Comparison of ENCODE assay signal across 22 cellular contexts in the genomic region with DNA sequence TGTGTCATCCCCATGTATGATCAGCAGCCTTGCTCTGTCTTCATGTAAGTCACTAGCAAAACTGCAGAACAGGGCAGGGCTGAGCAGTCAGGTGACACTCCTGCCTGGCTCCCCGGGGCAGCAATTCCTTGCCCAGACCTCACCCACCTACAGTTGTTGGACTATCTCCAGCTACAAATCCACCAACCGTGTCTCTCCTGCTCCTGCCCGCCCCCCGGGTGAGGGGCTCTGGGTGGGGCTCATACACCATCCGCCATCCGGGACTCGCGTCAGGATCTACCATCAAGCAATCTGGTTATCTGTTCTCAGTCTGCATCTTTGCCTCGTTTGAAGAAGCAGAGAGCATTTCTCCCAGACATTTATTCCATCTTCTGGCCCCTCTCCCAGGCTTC. TPM values are rescaled to one million over a fixed set of nuclear protein-coding genes. Genes with fewer than 3 reads are reported as not detected.
DNase-seq lines count a peak whose midpoint lies in the region; ATAC-seq, FAIRE-seq and TF ChIP-seq lines count a peak whose summit lies in the region.
"Had no signal": no experiment of that assay in that cellular context is flagged by ENCODE, and none has a peak within 500 bp of the region (broad histone marks: within the 10 kb centered on the region; RNA-seq: fewer than 3 reads in every experiment).

No MANE protein-coding gene starts in this region.

- POLR2A ChIA-PET in A549 (lab: Yijun Ruan, JAX) = interaction anchor here (1.2 kb wide), 1 partner anchor 14 kb away, joined by 4 read pairs; no protein-coding TSS in a partner anchor
- POLR2A ChIA-PET in HEK293 (lab: Yijun Ruan, JAX) = no interaction called here

- peaks cover 24% of the 10 kb centered on the region for H3K9me3 Mint-ChIP-seq in endodermal cell
- H3K9me3 Mint-ChIP-seq in nephron = peaks cover 18% of the 10 kb centered on the region

- no peak overlapping the region for H3K9ac ChIP-seq in endodermal cell (ENCODE audit: extremely low read depth, low read length, poor library complexity, severe bottlenecking)

- DNase-seq in A549 (ENCODE audit: low read depth in 1 of 2, low spot score in 1 of 2) (peak in 1 of 2 experiments; percentile 36), endodermal cell (peak; percentile 58), Ammon's horn (ENCODE audit: low spot score) (no peak), prostate gland (ENCODE audit: low spot score) (no peak), DMS153 (lab: John Stamatoyannopoulos, UW) (no peak), NK-92 (lab: John Stamatoyannopoulos, UW; ENCODE audit: unreplicated experiment) (no peak)
- DNase-seq: activated CD4-positive, alpha-beta T cell treated with anti-CD3 and anti-CD28 coated beads, Interleukin-2, amount 50 U/mL, for 48 hours; activated gamma-delta T cell treated with Interleukin-2 at 50 U/mL for 16 hours; colonic mucosa; Karpas-422; NCI-H1694 treated with DMSO at 0.1 percent for 48 hours; nephron progenitor cell; posterior cingulate gyrus; stimulated activated CD4-positive, alpha-beta T cell treated with anti-CD3 and anti-CD28 coated beads, Interleukin-1b, Interleukin-23, amount 100 ng/mL, for 48 hours had no signal

- H3K4me1 Mint-ChIP-seq in endodermal cell (peaks cover 17% of the 10 kb centered on the region), nephron (peaks cover 23% of the 10 kb centered on the region)

- intact Hi-C loops in prostate gland (cut with DNase I) = no loop called here

- TF ChIP-seq RAD21 in A549 (conservative IDR thresholded peaks at IDR 0.05 in 1 of 2, IDR thresholded peaks at IDR 0.05 in 1 of 2) = no peak

- H3K27ac ChIP-seq in A549 = peak overlapping the region; percentile 71 to 82
- H3K27ac ChIP-seq in HEK293 (ENCODE audit: extremely low read depth, low read depth, low read length) = no peak overlapping the region
- H3K27ac ChIP-seq in endodermal cell (ENCODE audit: low read depth, low read length) = no peak overlapping the region
- no peak overlapping the region for H3K27ac ChIP-seq in prostate gland
- H3K27ac ChIP-seq: C4-2B, colonic mucosa, SK-N-MC, vagina had no signal

- H3K36me3 ChIP-seq in HEK293 (ENCODE audit: control insufficient read depth in 2 of 2, insufficient read depth in 1 of 2, low read length in 2 of 2) = no peaks in the 10 kb centered on the region
- H3K36me3 ChIP-seq in endodermal cell (ENCODE audit: control insufficient read depth, insufficient read depth, low read length) = no peaks in the 10 kb centered on the region
- H3K36me3 ChIP-seq in prostate gland = no peaks in the 10 kb centered on the region
- H3K36me3 ChIP-seq: colonic mucosa, heart right ventricle, vagina had no signal

- H3K27me3 Mint-ChIP-seq in endodermal cell (ENCODE audit: insufficient read depth) = peaks cover 14% of the 10 kb centered on the region
- peaks cover 5% of the 10 kb centered on the region for H3K27me3 Mint-ChIP-seq in nephron (ENCODE audit: low read depth)

- FAIRE-seq in A549 (lab: Jason Lieb, UNC) = no peak

- H3K4me3 Mint-ChIP-seq in endodermal cell (peak overlapping the region; percentile 15), nephron (no peak overlapping the region)
- H3K4me3 Mint-ChIP-seq: nephron progenitor cell, WTC11 had no signal

- no peak for TF ChIP-seq CTCF in A549 (IDR thresholded peaks at IDR 0.05)
- no peak for TF ChIP-seq CTCF in HEK293 (tag by site-specific recombination; IDR thresholded peaks at IDR 0.05)
- no peak for TF ChIP-seq CTCF in endodermal cell (conservative IDR thresholded peaks at IDR 0.05)
- no peak for TF ChIP-seq CTCF in nephron (IDR thresholded peaks at IDR 0.05; ENCODE audit: unreplicated experiment in 3 of 3)
- TF ChIP-seq CTCF in prostate gland (IDR thresholded peaks at IDR 0.05) = no peak

- peak overlapping the region; percentile 95 for H3K27ac Mint-ChIP-seq in endodermal cell
- H3K27ac Mint-ChIP-seq in nephron = peak overlapping the region; percentile 17 to 35 (median 24)
- H3K27ac Mint-ChIP-seq: nephron progenitor cell, WTC11 had no signal

- H3K36me3 Mint-ChIP-seq in endodermal cell (ENCODE audit: low read depth) (no peaks in the 10 kb centered on the region), nephron (ENCODE audit: low read depth) (peaks cover 5% of the 10 kb centered on the region)

- CTCF ChIA-PET in A549 (lab: Yijun Ruan, JAX) (interaction anchor here (1.1 to 1.8 kb wide), 5 partner anchors 10 to 355 kb away, joined by 3 to 9 read pairs (median 4); a partner anchor contains a TSS), HEK293 (lab: Yijun Ruan, JAX) (interaction anchor here (0.5 kb wide), 1 partner anchor 26 kb away, joined by 3 read pairs; no protein-coding TSS in a partner anchor)

- H3K9me3 ChIP-seq in A549 = peaks cover 24% of the 10 kb centered on the region
- no peaks in the 10 kb centered on the region for H3K9me3 ChIP-seq in HEK293 (ENCODE audit: control insufficient read depth, insufficient read depth, low read depth, low read length)
- H3K9me3 ChIP-seq in endodermal cell (ENCODE audit: control insufficient read depth, low read length) = peaks cover 9% of the 10 kb centered on the region
- no peaks in the 10 kb centered on the region for H3K9me3 ChIP-seq in prostate gland
- H3K9me3 ChIP-seq: colonic mucosa, vagina had no signal

- H3K4me1 ChIP-seq in A549 = peaks cover 19% of the 10 kb centered on the region
- peaks cover 4% of the 10 kb centered on the region for H3K4me1 ChIP-seq in HEK293 (ENCODE audit: control insufficient read depth, insufficient read depth, low read length)
- peaks cover 12% of the 10 kb centered on the region for H3K4me1 ChIP-seq in endodermal cell (ENCODE audit: control insufficient read depth, insufficient read depth, low read length)
- H3K4me1 ChIP-seq in prostate gland (replicated peaks) = no peaks in the 10 kb centered on the region
- H3K4me1 ChIP-seq: colonic mucosa had no signal

- 58% methylated on average over 9 of the region's 9 CpGs for WGBS in A549 (ENCODE audit: missing lambda C conversion rate)
- whole genome bisulfite sequencing in endodermal cell (ENCODE audit: insufficient coverage in 1 of 2, insufficient read length in 1 of 2), 2 experiments = 79 to 86% methylated on average over 6 to 9 of the region's 9 CpGs
- 45% methylated on average over 9 of the region's 9 CpGs for WGBS in prostate gland

- TF ChIP-seq EP300 in A549 (IDR thresholded peaks at IDR 0.05) = no peak

- no peak for TF ChIP-seq POLR2A in A549 (IDR thresholded peaks at IDR 0.05; ENCODE audit: low read length)
- no peak for TF ChIP-seq POLR2A in prostate gland (IDR thresholded peaks at IDR 0.05)

- H3K4me2 ChIP-seq in A549 = peak overlapping the region; percentile 75

- ATAC-seq in A549 = peak; percentile 36 to 42; a peak in 5 of 6 replicates

- H3K4me3 ChIP-seq in A549 = no peak overlapping the region
- H3K4me3 ChIP-seq in HEK293 (ENCODE audit: low read depth, low read length) = no peak overlapping the region
- peak overlapping the region; percentile 7 for H3K4me3 ChIP-seq in endodermal cell (ENCODE audit: low read length)
- no peak overlapping the region for H3K4me3 ChIP-seq in prostate gland
- H3K4me3 ChIP-seq: colonic mucosa, heart right ventricle, SK-N-MC, vagina had no signal

- H3K27me3 ChIP-seq in endodermal cell (ENCODE audit: control insufficient read depth, insufficient read depth, low read length, poor library complexity, severe bottlenecking) = no peaks in the 10 kb centered on the region
- no peaks in the 10 kb centered on the region for H3K27me3 ChIP-seq in prostate gland (replicated peaks; ENCODE audit: insufficient read depth)
- H3K27me3 ChIP-seq: colonic mucosa, vagina had no signal

TF ChIP-seq in A549, 52 proteins besides CTCF, POLR2A, EP300 and RAD21:
- no peak for TF ChIP-seq NR3C1 (IDR thresholded peaks at IDR 0.05)

TF ChIP-seq in HEK293, 187 proteins besides CTCF, POLR2A, EP300 and RAD21:
- TF ChIP-seq SP2 (tag by site-specific recombination; IDR thresholded peaks at IDR 0.05) (0 out of 2 replicates have a peak, but pooled peaks have one; percentile 7), ZNF785 (tag by site-specific recombination; IDR thresholded peaks at IDR 0.05) (no peak), ZBTB17 (tag by site-specific recombination; IDR thresholded peaks at IDR 0.05) (peak; percentile 41; the same call in 1 of the 2 replicates)

RNA-seq across cellular contexts. Expression of a gene that starts 13.5 kb away (rescaled TPM):
- polyA plus RNA-seq in A549 (2011; rRNA removed) (5.6 and 7.5 TPM in 2 replicates), A549 (2017; fragmentation: RNase III; extraction: RNeasy Plus Mini Kit Qiagen cat#74134 plus additional on column Dnase treatment) (10.3 to 12.5 TPM (median 10.4 TPM) in 3 replicates)
- polyA plus RNA-seq in A549 (2012; cell fraction: cytosol; rRNA removed) = 15.5 and 20.2 TPM in 2 replicates
- 41.4 and 61.7 TPM in 2 replicates for polyA plus RNA-seq in A549 (2012; cell fraction: nucleus; rRNA removed)
- polyA minus RNA-seq in A549 (2011; rRNA and poly(A)+ RNA removed) = 5.7 and 9.4 TPM in 2 replicates
- total RNA-seq in endodermal cell (10 to 100 TPM; 17.0 to 24.2 TPM), prostate gland (10 to 100 TPM in 1 of 2 donors, 1 to 10 TPM in 1; 3.8 to 16.4 TPM)
- 29.8 TPM for polyA plus RNA-seq in endodermal cell (2013, experiment 1 of 2)
- polyA plus RNA-seq in endodermal cell (2013, experiment 2 of 2) = 28.3 TPM
- total RNA-seq: G401 had no signal

Comparison
In these comparisons a context has a peak if more than half of its experiments do, and no peak if none do; other contexts are left out.
1. H3K27ac ChIP-seq: peak in A549 (2 of 2); none in HEK293 (single experiment), endodermal cell (single experiment) and prostate gland (0 of 2).